Comparison of ENCODE assay signal across 20 cellular contexts in genomic region chr6:160202411-160202810, GRCh38. TPM values are rescaled to one million over a fixed set of nuclear protein-coding genes. Genes with fewer than 3 reads are reported as not detected.
"Had no signal": no experiment of that assay in that cellular context is flagged by ENCODE, and none has a peak within 500 bp of the region (broad histone marks: within the 10 kb centered on the region; RNA-seq: fewer than 3 reads in every experiment).

No MANE protein-coding gene starts in this region.

- H3K79me2 ChIP-seq: hepatocyte had no signal

- H2AFZ ChIP-seq: hepatocyte had no signal

- H3K27ac ChIP-seq: prostate gland, SK-N-MC, stomach had no signal

- H3K4me2 ChIP-seq: hepatocyte had no signal

- H3K36me3 ChIP-seq: colonic mucosa, prostate gland, stomach, thoracic aorta had no signal

- H3K27me3 ChIP-seq: colonic mucosa, hepatocyte, stomach had no signal

- H3K4me3 ChIP-seq: colonic mucosa, hepatocyte, prostate gland, SK-N-MC, stomach, thoracic aorta had no signal

- H3K9me3 ChIP-seq: colonic mucosa, prostate gland had no signal

- H3K4me1 ChIP-seq: colonic mucosa, prostate gland, stomach had no signal

- DNase-seq: activated CD4-positive, alpha-beta T cell treated with anti-CD3 and anti-CD28 coated beads, Interleukin-2, amount 50 U/mL, for 1 hour; activated CD4-positive, CD25-positive, alpha-beta regulatory T cell; activated naive CD4-positive, alpha-beta T cell treated with anti-CD3 and anti-CD28 coated beads for 36 hours; activated naive CD8-positive, alpha-beta T cell treated with anti-CD3 and anti-CD28 coated beads, Interleukin-2, amount 50 U/mL, for 24 hours; caudate nucleus; colonic mucosa; islet precursor cell; mesenchymal stem cell; nucleus accumbens; stimulated activated CD4-positive, alpha-beta T cell treated with anti-CD3 and anti-CD28 coated beads, Interleukin-12 subunit alpha, Interleukin-12 subunit beta, amount 100 ng/mL, for 4 hours; stimulated activated CD4-positive, alpha-beta T cell treated with anti-CD3 and anti-CD28 coated beads, Interleukin-2, amount 100 ng/mL, for 24 hours; stomach had no signal

- ATAC-seq: activated naive CD8-positive, alpha-beta T cell treated with anti-CD3 and anti-CD28 coated beads, Interleukin-2, amount 50 U/mL, for 24 hours; activated T-helper 17 cell treated with anti-CD3 and anti-CD28 coated beads, Interleukin-2, amount 50 U/mL, for 72 hours had no signal

RNA-seq across cellular contexts. Expression of gene SLC22A2, which starts 56.2 kb away (rescaled TPM):
- total RNA-seq: activated CD8-positive, alpha-beta memory T cell treated with anti-CD3 and anti-CD28 coated beads for 36 hours; activated naive CD4-positive, alpha-beta T cell treated with anti-CD3 and anti-CD28 coated beads for 36 hours; activated T-helper 17 cell treated with anti-CD3 and anti-CD28 coated beads, Interleukin-2, amount 50 U/mL, for 72 hours; colonic mucosa; liver; prostate gland; stomach; thoracic aorta; urinary bladder had no signal
